In the genomic region with DNA sequence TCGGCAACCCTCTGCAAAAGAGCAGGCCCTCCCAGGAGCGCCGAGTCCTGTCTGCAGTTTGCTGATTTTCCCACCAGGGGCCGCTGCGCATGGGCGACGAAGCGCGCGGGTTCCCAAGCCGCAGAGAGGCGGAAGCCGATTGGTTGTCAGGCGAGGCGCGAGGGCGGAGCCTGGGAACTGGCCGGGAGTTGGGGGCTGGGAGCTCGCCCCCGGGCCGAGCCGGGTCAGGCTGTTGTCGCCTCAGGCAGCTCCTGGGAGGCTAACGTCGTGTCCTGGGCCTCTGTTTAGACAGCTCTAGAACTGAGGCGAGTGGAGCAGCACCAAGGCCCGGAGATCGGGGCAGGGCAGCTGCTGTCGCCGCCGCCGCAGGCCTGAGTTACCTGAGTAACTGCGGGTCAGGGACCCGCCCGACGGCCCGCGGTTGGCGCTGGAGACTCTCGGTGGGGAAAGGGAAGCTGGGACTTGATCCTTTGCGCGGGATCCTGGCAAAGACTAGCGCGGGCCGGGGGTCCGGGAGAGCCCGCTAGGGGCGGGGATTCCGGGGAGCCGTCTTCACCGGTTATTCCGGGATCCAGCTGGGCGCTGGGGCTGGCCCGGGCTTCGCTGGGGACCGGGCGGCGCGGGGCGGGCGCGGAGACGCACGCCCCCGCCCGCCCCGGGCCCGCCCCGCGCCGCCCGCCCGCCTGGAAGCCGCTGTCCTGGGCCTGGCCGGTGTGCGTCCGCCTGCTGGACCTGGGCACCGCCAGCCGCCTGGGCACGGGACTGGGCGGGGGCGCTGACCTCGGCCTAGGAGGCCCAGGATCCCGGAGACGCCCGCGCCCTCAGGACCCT, we compare ENCODE assay signal across 8 cellular contexts. TPM values are rescaled to one million over a fixed set of nuclear protein-coding genes. Genes with fewer than 3 reads are reported as not detected.
DNase-seq lines count a peak whose midpoint lies in the region; ATAC-seq and TF ChIP-seq lines count a peak whose summit lies in the region.

A gene (plus strand): TSS at position 688 of the 831 bp plus-strand sequence. CDS start 607 bp downstream, outside the sequence.

- H3K27me3 Mint-ChIP-seq in osteocyte (ENCODE audit: unreplicated experiment), result no peaks in the 10 kb centered on the region

- no peaks in the 10 kb centered on the region for H3K9me3 ChIP-seq in thymus (ENCODE audit: control insufficient read depth)

- DNase-seq in GM10266 (ENCODE audit: extremely low spot score), result peak; percentile 94
- peak; percentile 95 for DNase-seq in NB4 (ENCODE audit: low read depth)
- peak; percentile 98 to 100 for DNase-seq in activated naive CD4-positive, alpha-beta T cell treated with anti-CD3 and anti-CD28 coated beads, Interleukin-2, amount 50 U/mL, for 72 hours (ENCODE audit: low spot score in 2 of 2)
- peak; percentile 93 for DNase-seq in glomerular visceral epithelial cell (ENCODE audit: extremely low spot score)
- peak; percentile 98 for DNase-seq in osteocyte (ENCODE audit: extremely low spot score, unreplicated experiment)

- peak within 1 kb of the TSS; percentile 97 for H3K27ac Mint-ChIP-seq in activated naive CD4-positive, alpha-beta T cell treated with anti-CD3 and anti-CD28 coated beads, Interleukin-2, amount 50 U/mL, for 72 hours
- H3K27ac Mint-ChIP-seq in osteocyte (ENCODE audit: unreplicated experiment), result peak within 1 kb of the TSS; percentile 90

- ATAC-seq in HG02571 (IDR thresholded peaks at IDR 0.05; ENCODE audit: unreplicated experiment), result peak; percentile 58
- peak; percentile 88 for ATAC-seq in SK-N-SH treated with all-trans-retinoic acid at 6 μM for 48 hours
- ATAC-seq in activated naive CD4-positive, alpha-beta T cell treated with anti-CD3 and anti-CD28 coated beads, Interleukin-2, amount 50 U/mL, for 72 hours, result peak; percentile 66 to 79

- no peaks in the 10 kb centered on the region for H3K9me3 Mint-ChIP-seq in activated naive CD4-positive, alpha-beta T cell treated with anti-CD3 and anti-CD28 coated beads, Interleukin-2, amount 50 U/mL, for 72 hours
- no peaks in the 10 kb centered on the region for H3K9me3 Mint-ChIP-seq in osteocyte (ENCODE audit: unreplicated experiment)

- no peaks in the 10 kb centered on the region for H3K36me3 ChIP-seq in thymus (ENCODE audit: control insufficient read depth, insufficient read depth)

- peaks cover 35% of the 10 kb centered on the region for H3K4me1 ChIP-seq in thymus (ENCODE audit: control insufficient read depth, insufficient read depth, low read length)

- peak within 1 kb of the TSS; percentile 73 for H3K4me3 ChIP-seq in NB4 (ENCODE audit: low read depth, low read length)
- peak within 1 kb of the TSS; percentile 98 for H3K4me3 ChIP-seq in thymus (ENCODE audit: low read length)

- under 1% methylated on average over 86 of the region's 87 CpGs for WGBS in thymus

- H3K27ac ChIP-seq in thymus (ENCODE audit: low read depth), result peak within 1 kb of the TSS; percentile 96

- peak; percentile 51 for TF ChIP-seq POLR2A in NB4 (IDR thresholded peaks at IDR 0.05; ENCODE audit: extremely low read depth, insufficient read length)

- H3K4me3 Mint-ChIP-seq in osteocyte (ENCODE audit: unreplicated experiment), result peak within 1 kb of the TSS; percentile 99

- peaks cover 40% of the 10 kb centered on the region for H3K4me1 Mint-ChIP-seq in osteocyte (ENCODE audit: unreplicated experiment)

- H3K36me3 Mint-ChIP-seq in activated naive CD4-positive, alpha-beta T cell treated with anti-CD3 and anti-CD28 coated beads, Interleukin-2, amount 50 U/mL, for 72 hours, result peaks cover 16% of the 10 kb centered on the region in 2 donors
- H3K36me3 Mint-ChIP-seq in osteocyte (ENCODE audit: unreplicated experiment), result no peaks in the 10 kb centered on the region

- no peaks in the 10 kb centered on the region for H3K27me3 ChIP-seq in thymus (ENCODE audit: control insufficient read depth, insufficient read depth)

- TF ChIP-seq CTCF in GM10266 (IDR thresholded peaks at IDR 0.05; ENCODE audit: control insufficient read depth, insufficient read depth, low read depth, missing control alignments), result peak; percentile 97
- peak; percentile 70 for TF ChIP-seq CTCF in NB4 (IDR thresholded peaks at IDR 0.05; ENCODE audit: low read depth, low read length)
- peak; percentile 96 for TF ChIP-seq CTCF in osteocyte (IDR thresholded peaks at IDR 0.05)

TF ChIP-seq in SK-N-SH treated with all-trans-retinoic acid at 6 μM for 48 hours, 23 proteins besides CTCF, POLR2A, EP300 and RAD21:
- TF ChIP-seq ZFP30 (CRISPR knock-in tag; IDR thresholded peaks at IDR 0.05) (no peak), ARNTL (CRISPR knock-in tag; IDR thresholded peaks at IDR 0.05; ENCODE audit: borderline replicate concordance, low read depth) (no peak), TCF4 (CRISPR knock-in tag; IDR thresholded peaks at IDR 0.05; ENCODE audit: borderline replicate concordance) (no peak), OSR1 (CRISPR knock-in tag; IDR thresholded peaks at IDR 0.05) (no peak), ZNF70 (CRISPR knock-in tag; IDR thresholded peaks at IDR 0.05) (no peak), ZNF565 (CRISPR knock-in tag; conservative IDR thresholded peaks at IDR 0.05; ENCODE audit: low read depth) (no peak)
- TF ChIP-seq, protein P1, sequence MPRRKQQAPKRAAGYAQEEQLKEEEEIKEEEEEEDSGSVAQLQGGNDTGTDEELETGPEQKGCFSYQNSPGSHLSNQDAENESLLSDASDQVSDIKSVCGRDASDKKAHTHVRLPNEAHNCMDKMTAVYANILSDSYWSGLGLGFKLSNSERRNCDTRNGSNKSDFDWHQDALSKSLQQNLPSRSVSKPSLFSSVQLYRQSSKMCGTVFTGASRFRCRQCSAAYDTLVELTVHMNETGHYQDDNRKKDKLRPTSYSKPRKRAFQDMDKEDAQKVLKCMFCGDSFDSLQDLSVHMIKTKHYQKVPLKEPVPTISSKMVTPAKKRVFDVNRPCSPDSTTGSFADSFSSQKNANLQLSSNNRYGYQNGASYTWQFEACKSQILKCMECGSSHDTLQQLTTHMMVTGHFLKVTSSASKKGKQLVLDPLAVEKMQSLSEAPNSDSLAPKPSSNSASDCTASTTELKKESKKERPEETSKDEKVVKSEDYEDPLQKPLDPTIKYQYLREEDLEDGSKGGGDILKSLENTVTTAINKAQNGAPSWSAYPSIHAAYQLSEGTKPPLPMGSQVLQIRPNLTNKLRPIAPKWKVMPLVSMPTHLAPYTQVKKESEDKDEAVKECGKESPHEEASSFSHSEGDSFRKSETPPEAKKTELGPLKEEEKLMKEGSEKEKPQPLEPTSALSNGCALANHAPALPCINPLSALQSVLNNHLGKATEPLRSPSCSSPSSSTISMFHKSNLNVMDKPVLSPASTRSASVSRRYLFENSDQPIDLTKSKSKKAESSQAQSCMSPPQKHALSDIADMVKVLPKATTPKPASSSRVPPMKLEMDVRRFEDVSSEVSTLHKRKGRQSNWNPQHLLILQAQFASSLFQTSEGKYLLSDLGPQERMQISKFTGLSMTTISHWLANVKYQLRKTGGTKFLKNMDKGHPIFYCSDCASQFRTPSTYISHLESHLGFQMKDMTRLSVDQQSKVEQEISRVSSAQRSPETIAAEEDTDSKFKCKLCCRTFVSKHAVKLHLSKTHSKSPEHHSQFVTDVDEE (CRISPR knock-in tag; IDR thresholded peaks at IDR 0.05), result no peak
- TF ChIP-seq, protein P2, sequence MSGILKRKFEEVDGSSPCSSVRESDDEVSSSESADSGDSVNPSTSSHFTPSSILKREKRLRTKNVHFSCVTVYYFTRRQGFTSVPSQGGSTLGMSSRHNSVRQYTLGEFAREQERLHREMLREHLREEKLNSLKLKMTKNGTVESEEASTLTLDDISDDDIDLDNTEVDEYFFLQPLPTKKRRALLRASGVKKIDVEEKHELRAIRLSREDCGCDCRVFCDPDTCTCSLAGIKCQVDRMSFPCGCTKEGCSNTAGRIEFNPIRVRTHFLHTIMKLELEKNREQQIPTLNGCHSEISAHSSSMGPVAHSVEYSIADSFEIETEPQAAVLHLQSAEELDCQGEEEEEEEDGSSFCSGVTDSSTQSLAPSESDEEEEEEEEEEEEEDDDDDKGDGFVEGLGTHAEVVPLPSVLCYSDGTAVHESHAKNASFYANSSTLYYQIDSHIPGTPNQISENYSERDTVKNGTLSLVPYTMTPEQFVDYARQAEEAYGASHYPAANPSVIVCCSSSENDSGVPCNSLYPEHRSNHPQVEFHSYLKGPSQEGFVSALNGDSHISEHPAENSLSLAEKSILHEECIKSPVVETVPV (CRISPR knock-in tag; IDR thresholded peaks at IDR 0.05), result no peak

RNA-seq across cellular contexts. Expression of the gene that starts here (rescaled TPM):
- total RNA-seq in activated naive CD4-positive, alpha-beta T cell treated with anti-CD3 and anti-CD28 coated beads, Interleukin-2, amount 50 U/mL, for 72 hours, result 10 to 100 TPM; 75.8 to 88.8 TPM
- 45.2 and 46.9 TPM in 2 replicates for total RNA-seq in osteocyte
- 33.0 TPM for polyA plus RNA-seq in thymus

Comparison
In these comparisons a context has a peak if more than half of its experiments do, and no peak if none do; other contexts are left out.
1. Peak in every context shown above with its lines: DNase-seq, ATAC-seq, H3K4me3 ChIP-seq and H3K27ac ChIP-seq.